ENCODE assay signal across 1 cellular context in the genomic region with DNA sequence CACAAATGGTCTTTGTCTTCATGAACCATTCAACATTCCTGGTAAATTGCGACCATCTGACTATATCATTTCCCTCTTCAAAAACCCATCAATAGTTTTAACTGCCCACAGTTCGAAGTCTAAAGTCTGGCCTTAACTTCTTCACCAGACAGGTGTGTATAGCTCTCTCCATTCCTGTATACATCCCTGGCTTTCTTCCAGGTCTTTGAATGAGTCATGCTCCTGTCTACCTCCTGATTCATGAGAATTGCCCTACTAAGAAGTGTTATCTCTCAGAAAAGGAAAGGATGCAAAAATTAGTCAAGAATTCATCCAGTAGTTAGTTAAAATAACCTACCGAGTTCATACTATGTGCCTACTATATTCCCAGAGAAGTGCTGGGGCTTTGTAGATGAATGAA.
TF ChIP-seq lines count a peak whose summit lies in the region.

No MANE protein-coding gene starts in this region.

TF ChIP-seq in HEK293T, 16 proteins besides CTCF, POLR2A, EP300 and RAD21 (continued from another document):
- TF ChIP-seq SP1 (IDR thresholded peaks at IDR 0.05) (no peak), ARNT (IDR thresholded peaks at IDR 0.05) (no peak), HDGF (IDR thresholded peaks at IDR 0.05; ENCODE audit: borderline replicate concordance) (no peak), ELF4 (IDR thresholded peaks at IDR 0.05) (no peak), FOXA1 (IDR thresholded peaks at IDR 0.05) (no peak), LEF1 (IDR thresholded peaks at IDR 0.05; ENCODE audit: borderline replicate concordance) (no peak), ZNF384 (IDR thresholded peaks at IDR 0.05) (no peak)
